8 cellular contexts compared by ENCODE assay signal in genomic region chr5:98773464-98774191, GRCh38. TPM values are rescaled to one million over a fixed set of nuclear protein-coding genes. Genes with fewer than 3 reads are reported as not detected.
DNase-seq lines count a peak whose midpoint lies in the region; ATAC-seq and TF ChIP-seq lines count a peak whose summit lies in the region.

Gene RGMB (plus strand): TSS chr5:98773663. CDS start chr5:98774071, 408 bp downstream.

- H3K36me3 ChIP-seq in A673 (ENCODE audit: insufficient read depth, low read length, poor library complexity, severe bottlenecking) = no peaks in the 10 kb centered on the region
- no peaks in the 10 kb centered on the region for H3K36me3 ChIP-seq in colonic mucosa

- H3K9me3 ChIP-seq in A673 (ENCODE audit: low read depth, low read length, poor library complexity, severe bottlenecking) (no peaks in the 10 kb centered on the region), colonic mucosa (no peaks in the 10 kb centered on the region)

- no peak for TF ChIP-seq CTCF in A673 (conservative IDR thresholded peaks at IDR 0.05; ENCODE audit: low read depth, low read length)
- no peak for TF ChIP-seq CTCF in colonic mucosa (IDR thresholded peaks at IDR 0.05)

- no TSS peak for BruUV-seq in A673 (replicated peaks; lab: Mats Ljungman, UMichigan)

- peak; percentile 99 for DNase-seq in A673 (ENCODE audit: low spot score)
- DNase-seq in NCI-H345 (lab: John Stamatoyannopoulos, UW) = peak; percentile 97
- DNase-seq in activated CD4-positive, alpha-beta T cell treated with anti-CD3 and anti-CD28 coated beads for 48 hours = peak; percentile 93
- peak; percentile 99 for DNase-seq in colonic mucosa
- peak; percentile 99 for DNase-seq in kidney tubule cell (ENCODE audit: low spot score)
- DNase-seq in stimulated activated CD4-positive, alpha-beta T cell treated with anti-CD3 and anti-CD28 coated beads, Interleukin-1b, Interleukin-23, amount 100 ng/mL, for 1 hour (ENCODE audit: low read depth in 2 of 2) = peak; percentile 69 to 71

- peak; percentile 91 for ATAC-seq in GM18907 (IDR thresholded peaks at IDR 0.05; ENCODE audit: unreplicated experiment)
- peak; percentile 85 for ATAC-seq in HG03139 (IDR thresholded peaks at IDR 0.05; ENCODE audit: unreplicated experiment)

- intact Hi-C loops in A673 (cut with micrococcal nuclease; ENCODE audit: unreplicated experiment) (loop anchor here (5.0 kb wide), 4 partner anchors 154 to 931 kb away; partner anchors contain the start of gene CHD1), colonic mucosa (cut with DNase I) (no loop called here)

- CTCF ChIA-PET in A673 (lab: Charles Lee) = no interaction called here

- H3K4me1 ChIP-seq in A673 (ENCODE audit: insufficient read depth, low read length, poor library complexity, severe bottlenecking) (peaks cover 29% of the 10 kb centered on the region), colonic mucosa (no peaks in the 10 kb centered on the region)

- H3K27me3 ChIP-seq in A673 (replicated peaks; ENCODE audit: insufficient read depth, low read depth, low read length, poor library complexity) = no peaks in the 10 kb centered on the region
- no peaks in the 10 kb centered on the region for H3K27me3 ChIP-seq in colonic mucosa

- H3K27ac ChIP-seq in A673 (ENCODE audit: low read depth, low read length, poor library complexity, severe bottlenecking) (peak within 1 kb of the TSS; percentile 78), colonic mucosa (peak within 1 kb of the TSS; percentile 95)

- peak within 1 kb of the TSS; percentile 84 to 97 for H3K9ac ChIP-seq in colonic mucosa (ENCODE audit: low read depth in 2 of 2, low read length in 2 of 2)

- POLR2A ChIA-PET in A673 (lab: Charles Lee; ENCODE audit: low non-redundant PET) = interaction anchor here (0.7 kb wide), 1 partner anchor 18 kb away, joined by 4 read pairs; no protein-coding TSS in a partner anchor

- peak within 1 kb of the TSS; percentile 85 for H3K4me3 ChIP-seq in A673 (ENCODE audit: low read depth, low read length, poor library complexity, severe bottlenecking)
- H3K4me3 ChIP-seq in colonic mucosa = peak within 1 kb of the TSS; percentile 82

RNA-seq across cellular contexts. Expression of gene RGMB, which starts in this region (rescaled TPM):
- 16.4 and 16.5 TPM in 2 replicates for total RNA-seq in A673 (2021)
- total RNA-seq in colonic mucosa = 10 to 100 TPM; 67.7 to 69.6 TPM

Comparison
In these comparisons a context has a peak if more than half of its experiments do, and no peak if none do; other contexts are left out.
1. Peak in every context shown above with its lines: DNase-seq, ATAC-seq, H3K4me3 ChIP-seq and H3K27ac ChIP-seq.